ENCODE assay signal across 8 cellular contexts in genomic region chr6:106973018-106973840, GRCh38. TPM values are rescaled to one million over a fixed set of nuclear protein-coding genes. Genes with fewer than 3 reads are reported as not detected.
A peak's percentile ranks its signal among the peaks of the same experiment; 100 is the strongest.
DNase-seq lines count a peak whose midpoint lies in the region; ATAC-seq and TF ChIP-seq lines count a peak whose summit lies in the region.

No MANE protein-coding gene starts in this region.

- no peak for ATAC-seq in activated naive CD8-positive, alpha-beta T cell treated with anti-CD3 and anti-CD28 coated beads, Interleukin-2, amount 10 ng/mL, durations not matched to agents 7 days and 5 days (ENCODE audit: low read depth)
- ATAC-seq in left lung (peak; percentile 8), HG03196 (IDR thresholded peaks at IDR 0.05; ENCODE audit: unreplicated experiment) (no peak)

- POLR2A ChIA-PET in activated naive CD8-positive, alpha-beta T cell treated with anti-CD3 and anti-CD28 coated beads, Interleukin-2, amount 10 ng/mL, durations not matched to agents 7 days and 5 days (lab: Charles Lee), result no interaction called here

- in situ Hi-C loops in transverse colon (cut with MboI; ENCODE audit: low pct_ligation_motif_present in 1 of 4, low pct_unique_long_range_greater_than_20kb in 1 of 4, low sequenced_read_pairs in 3 of 4), result loop anchor here in 2 of 4 donors (10.0 kb wide), 1 partner anchor 368 kb away; no protein-coding TSS in a partner anchor

- peaks cover 62% of the 10 kb centered on the region for H3K27me3 Mint-ChIP-seq in activated naive CD8-positive, alpha-beta T cell treated with anti-CD3 and anti-CD28 coated beads, Interleukin-2, amount 10 ng/mL, durations not matched to agents 7 days and 5 days

- H3K9me3 Mint-ChIP-seq in activated naive CD8-positive, alpha-beta T cell treated with anti-CD3 and anti-CD28 coated beads, Interleukin-2, amount 10 ng/mL, durations not matched to agents 7 days and 5 days, result no peaks in the 10 kb centered on the region

- TF ChIP-seq POLR2A in transverse colon (IDR thresholded peaks at IDR 0.05), result no peak

- H3K27ac ChIP-seq in left lung (peak overlapping the region in 1 of 2 donors; percentile 66), transverse colon (peak overlapping the region; percentile 74 to 95 (median 84))

- H3K4me1 Mint-ChIP-seq in activated naive CD8-positive, alpha-beta T cell treated with anti-CD3 and anti-CD28 coated beads, Interleukin-2, amount 10 ng/mL, durations not matched to agents 7 days and 5 days, result peaks cover 5% of the 10 kb centered on the region

- H3K27me3 ChIP-seq in left lung (peaks cover 32 to 80% of the 10 kb centered on the region in 2 donors), transverse colon (peaks cover 57% of the 10 kb centered on the region)

- H3K4me3 ChIP-seq in left lung (peak overlapping the region; percentile 21 to 60), transverse colon (peak overlapping the region; percentile 46 to 97 (median 60))

- peaks cover 0 to 25% of the 10 kb centered on the region in 2 donors for H3K4me1 ChIP-seq in left lung
- peaks cover 3 to 32% (median 21%) of the 10 kb centered on the region in 4 donors for H3K4me1 ChIP-seq in transverse colon

- no peak for TF ChIP-seq EP300 in transverse colon (IDR thresholded peaks at IDR 0.05; ENCODE audit: low read depth)

- intact Hi-C loops in left lung (cut with DNase I) (loop anchor here in 1 of 2 donors (10.0 kb wide), 1 partner anchor 528 kb away; no protein-coding TSS in a partner anchor), transverse colon (cut with DNase I; ENCODE audit: low total_unique reads) (loop anchor here (10.0 kb wide), 1 partner anchor 638 kb away; no protein-coding TSS in a partner anchor)

- DNase-seq in stimulated activated CD4-positive, alpha-beta T cell treated with anti-CD3 and anti-CD28 coated beads, Interleukin-12 subunit alpha, Interleukin-12 subunit beta, amount 100 ng/mL, for 4 hours, result peak; percentile 3
- no peak for DNase-seq in stimulated activated CD4-positive, alpha-beta T cell treated with anti-CD3 and anti-CD28 coated beads, Interleukin-4, amount 100 ng/mL, for 1 hour
- DNase-seq in activated naive CD8-positive, alpha-beta T cell treated with anti-CD3 and anti-CD28 coated beads, Interleukin-2, amount 10 ng/mL, durations not matched to agents 7 days and 5 days, result peak; percentile 32
- DNase-seq in left lung (peak in 1 of 2 donors; percentile 87), transverse colon (peak; percentile 46), foreskin melanocyte (no peak), DMS153 (lab: John Stamatoyannopoulos, UW) (no peak)

- peak overlapping the region; percentile 62 for H3K4me3 Mint-ChIP-seq in activated naive CD8-positive, alpha-beta T cell treated with anti-CD3 and anti-CD28 coated beads, Interleukin-2, amount 10 ng/mL, durations not matched to agents 7 days and 5 days

- H3K9me3 ChIP-seq in left lung (no peaks in the 10 kb centered on the region), transverse colon (no peaks in the 10 kb centered on the region)

- H3K27ac Mint-ChIP-seq in activated naive CD8-positive, alpha-beta T cell treated with anti-CD3 and anti-CD28 coated beads, Interleukin-2, amount 10 ng/mL, durations not matched to agents 7 days and 5 days, result no peak overlapping the region

- 5% methylated on average over 14 to 41 of the region's 50 CpGs for WGBS in transverse colon (ENCODE audit: low coverage in 1 of 2), 2 donors

- TF ChIP-seq CTCF in left lung (IDR thresholded peaks at IDR 0.05), result no peak
- TF ChIP-seq CTCF in transverse colon (IDR thresholded peaks at IDR 0.05), result no peak

- no peaks in the 10 kb centered on the region for H3K36me3 Mint-ChIP-seq in activated naive CD8-positive, alpha-beta T cell treated with anti-CD3 and anti-CD28 coated beads, Interleukin-2, amount 10 ng/mL, durations not matched to agents 7 days and 5 days

- no peaks in the 10 kb centered on the region for H3K36me3 ChIP-seq in left lung
- H3K36me3 ChIP-seq in transverse colon, result peaks cover 0 to 2% (median 0%) of the 10 kb centered on the region in 4 donors

RNA-seq across cellular contexts. Expression of gene CD24, which starts 1.3 kb away (rescaled TPM):
- 1 to 10 TPM in 1 of 2 experiments, under 1 TPM in 1; 0.68 to 1.1 TPM for total RNA-seq in activated naive CD8-positive, alpha-beta T cell treated with anti-CD3 and anti-CD28 coated beads, Interleukin-2, amount 10 ng/mL, durations not matched to agents 7 days and 5 days
- total RNA-seq in left lung (100 to 1,000 TPM in 1 of 2 donors, 10 to 100 TPM in 1; 54.0 to 158 TPM), transverse colon (1,000 to 10,000 TPM in 2 of 4 donors, 100 to 1,000 TPM in 2; 466 to 2,167 (median 1,255) TPM)

RNA-seq across cellular contexts. Expression of gene MTRES1, which starts 54.8 kb away (rescaled TPM):
- 10 to 100 TPM; 16.7 to 19.0 TPM for total RNA-seq in activated naive CD8-positive, alpha-beta T cell treated with anti-CD3 and anti-CD28 coated beads, Interleukin-2, amount 10 ng/mL, durations not matched to agents 7 days and 5 days
- 10 to 100 TPM; 14.1 to 15.8 TPM for total RNA-seq in left lung
- 10 to 100 TPM; 11.1 to 28.7 (median 21.6) TPM for total RNA-seq in transverse colon

Comparison
In these comparisons a context has a peak if more than half of its experiments do, and no peak if none do; other contexts are left out.
1. DNase-seq: peak in stimulated activated CD4-positive, alpha-beta T cell treated with anti-CD3 and anti-CD28 coated beads, Interleukin-12 subunit alpha, Interleukin-12 subunit beta, amount 100 ng/mL, for 4 hours (single experiment), activated naive CD8-positive, alpha-beta T cell treated with anti-CD3 and anti-CD28 coated beads, Interleukin-2, amount 10 ng/mL, durations not matched to agents 7 days and 5 days (single experiment) and transverse colon (single experiment); none in stimulated activated CD4-positive, alpha-beta T cell treated with anti-CD3 and anti-CD28 coated beads, Interleukin-4, amount 100 ng/mL, for 1 hour (single experiment), foreskin melanocyte (single experiment) and DMS153 (single experiment).
2. RNA of gene CD24, which starts 1.3 kb away (total RNA-seq): 466 to 2,167 TPM in transverse colon and 54.0 to 158 TPM in left lung; 0.68 to 1.1 TPM in activated naive CD8-positive, alpha-beta T cell treated with anti-CD3 and anti-CD28 coated beads, Interleukin-2, amount 10 ng/mL, durations not matched to agents 7 days and 5 days; every median in the first group is over 10 times any median in the second.